ENCODE assay signal across 16 cellular contexts in the genomic region with DNA sequence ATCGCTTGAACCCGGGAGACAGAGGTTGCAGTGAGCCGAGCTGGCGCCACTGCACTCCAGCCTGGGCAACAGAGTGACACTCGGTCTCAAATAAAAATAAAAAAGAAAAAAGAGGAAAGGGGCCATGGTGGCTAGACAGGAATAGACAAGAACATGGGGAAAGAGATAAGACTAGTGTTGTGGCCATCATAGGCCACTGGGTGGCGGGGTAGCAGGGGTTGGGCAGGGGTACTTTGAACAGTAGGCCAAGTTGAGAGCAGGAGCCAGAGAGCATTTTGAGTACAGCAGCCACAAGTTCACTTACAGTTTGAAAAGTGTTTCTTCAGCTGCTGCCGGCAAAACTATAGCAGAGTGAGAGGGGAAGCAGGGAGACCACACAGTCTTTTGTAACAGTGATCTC.
DNase-seq lines count a peak whose midpoint lies in the region; ATAC-seq and FAIRE-seq lines count a peak whose summit lies in the region.
"Had no signal": no experiment of that assay in that cellular context is flagged by ENCODE, and none has a peak within 500 bp of the region (broad histone marks: within the 10 kb centered on the region; RNA-seq: fewer than 3 reads in every experiment).

No MANE protein-coding gene starts in this region.

- no peak overlapping the region for H3K27ac Mint-ChIP-seq in activated CD8-positive, alpha-beta memory T cell treated with anti-CD3 and anti-CD28 coated beads, Interleukin-2, amount 10 ng/mL, durations not matched to agents 7 days and 5 days

- DNase-seq in ELF-1 (ENCODE audit: low read depth, low spot score): peak; percentile 70
- peak; percentile 1 for DNase-seq in HTR-8/SVneo (ENCODE audit: insufficient read length, low spot score)
- peak; percentile 42 for DNase-seq in RPMI8226
- DNase-seq in iPS DF 4.7 (ENCODE audit: extremely low read depth, low spot score): peak; percentile 44
- DNase-seq in activated CD8-positive, alpha-beta memory T cell treated with anti-CD3 and anti-CD28 coated beads, Interleukin-2, amount 10 ng/mL, durations not matched to agents 7 days and 5 days: no peak
- DNase-seq in NCI-H146 treated with DMSO at 0.1 percent for 48 hours (lab: John Stamatoyannopoulos, UW; ENCODE audit: unreplicated experiment): no peak
- no peak for DNase-seq in Right ventricle myocardium inferior (ENCODE audit: missing footprints)
- DNase-seq: aorta, foreskin fibroblast, NCI-H2107, spleen, testis had no signal

- H3K27me3 Mint-ChIP-seq in activated CD8-positive, alpha-beta memory T cell treated with anti-CD3 and anti-CD28 coated beads, Interleukin-2, amount 10 ng/mL, durations not matched to agents 7 days and 5 days: no peaks in the 10 kb centered on the region

- CTCF ChIA-PET in activated CD8-positive, alpha-beta memory T cell treated with anti-CD3 and anti-CD28 coated beads, Interleukin-2, amount 10 ng/mL, durations not matched to agents 7 days and 5 days (lab: Charles Lee): no interaction called here

- H3K9me3 Mint-ChIP-seq in activated CD8-positive, alpha-beta memory T cell treated with anti-CD3 and anti-CD28 coated beads, Interleukin-2, amount 10 ng/mL, durations not matched to agents 7 days and 5 days (ENCODE audit: low read depth): peaks cover 6% of the 10 kb centered on the region
- H3K9me3 Mint-ChIP-seq: nephron had no signal

- H3K4me3 Mint-ChIP-seq in activated CD8-positive, alpha-beta memory T cell treated with anti-CD3 and anti-CD28 coated beads, Interleukin-2, amount 10 ng/mL, durations not matched to agents 7 days and 5 days: no peak overlapping the region
- H3K4me3 Mint-ChIP-seq: nephron had no signal

- no peak for FAIRE-seq in HTR-8/SVneo (lab: Jason Lieb, UNC)
- FAIRE-seq: GM12891 had no signal

- H3K36me3 Mint-ChIP-seq in activated CD8-positive, alpha-beta memory T cell treated with anti-CD3 and anti-CD28 coated beads, Interleukin-2, amount 10 ng/mL, durations not matched to agents 7 days and 5 days: no peaks in the 10 kb centered on the region

- intact Hi-C loops in Right ventricle myocardium inferior (cut with DNase I): no loop called here

- no peak for ATAC-seq in activated CD8-positive, alpha-beta memory T cell treated with anti-CD3 and anti-CD28 coated beads, Interleukin-2, amount 10 ng/mL, durations not matched to agents 7 days and 5 days
- ATAC-seq in Right ventricle myocardium inferior: no peak
- no peak for ATAC-seq in activated CD4-positive, CD25-positive, alpha-beta regulatory T cell treated with anti-CD3 and anti-CD28 coated beads, Interleukin-2, amount 50 U/mL, for 24 hours
- ATAC-seq: left lobe of liver had no signal

- H3K4me1 Mint-ChIP-seq in activated CD8-positive, alpha-beta memory T cell treated with anti-CD3 and anti-CD28 coated beads, Interleukin-2, amount 10 ng/mL, durations not matched to agents 7 days and 5 days: no peaks in the 10 kb centered on the region

Comparison
In these comparisons a context has a peak if more than half of its experiments do, and no peak if none do; other contexts are left out.
1. DNase-seq: peak in ELF-1 (single experiment), HTR-8/SVneo (single experiment), RPMI8226 (single experiment) and iPS DF 4.7 (single experiment); none in activated CD8-positive, alpha-beta memory T cell treated with anti-CD3 and anti-CD28 coated beads, Interleukin-2, amount 10 ng/mL, durations not matched to agents 7 days and 5 days (single experiment), NCI-H146 treated with DMSO at 0.1 percent for 48 hours (single experiment) and Right ventricle myocardium inferior (single experiment).